ENCODE assay signal across 1 cellular context in the genomic region with DNA sequence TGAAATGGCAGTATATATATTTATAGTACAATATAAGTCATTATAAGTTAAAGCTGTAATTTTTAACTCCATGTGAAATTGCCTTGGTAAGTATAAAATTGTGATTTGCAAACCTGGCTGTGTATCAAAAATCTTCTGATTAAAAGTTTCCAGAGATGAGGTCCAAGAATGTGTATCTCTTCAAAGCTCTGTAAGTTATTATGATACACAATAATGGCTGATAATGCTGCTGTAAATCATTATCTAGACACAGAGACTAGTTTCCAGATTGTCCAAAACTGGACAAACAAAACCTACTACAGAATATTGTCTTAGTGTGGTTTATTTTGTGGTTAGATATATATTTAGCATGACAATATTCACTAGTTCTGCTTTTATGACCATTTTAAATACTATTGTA.
TF ChIP-seq lines count a peak whose summit lies in the region.

No MANE protein-coding gene starts in this region.

TF ChIP-seq in SK-N-SH, 30 proteins besides CTCF, POLR2A, EP300 and RAD21 (continued from another document):
- TF ChIP-seq, protein P1, sequence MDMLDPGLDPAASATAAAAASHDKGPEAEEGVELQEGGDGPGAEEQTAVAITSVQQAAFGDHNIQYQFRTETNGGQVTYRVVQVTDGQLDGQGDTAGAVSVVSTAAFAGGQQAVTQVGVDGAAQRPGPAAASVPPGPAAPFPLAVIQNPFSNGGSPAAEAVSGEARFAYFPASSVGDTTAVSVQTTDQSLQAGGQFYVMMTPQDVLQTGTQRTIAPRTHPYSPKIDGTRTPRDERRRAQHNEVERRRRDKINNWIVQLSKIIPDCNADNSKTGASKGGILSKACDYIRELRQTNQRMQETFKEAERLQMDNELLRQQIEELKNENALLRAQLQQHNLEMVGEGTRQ (IDR thresholded peaks at IDR 0.05; ENCODE audit: borderline replicate concordance, low read depth, low read length) = no peak
